ENCODE assay signal across 8 cellular contexts in genomic region chr15:48541659-48542334, GRCh38.
DNase-seq lines count a peak whose midpoint lies in the region; FAIRE-seq and TF ChIP-seq lines count a peak whose summit lies in the region.

No MANE protein-coding gene starts in this region.

- H3K36me3 Mint-ChIP-seq in HFFc6 (ENCODE audit: low read depth): peaks cover 61% of the 10 kb centered on the region

- peak overlapping the region in 3 of 4 donors; percentile 1 to 21 (median 15) for H3K27ac ChIP-seq in Peyer's patch

- H3K27me3 ChIP-seq in Peyer's patch (no peaks in the 10 kb centered on the region), HAP-1 (ENCODE audit: low read depth) (no peaks in the 10 kb centered on the region)

- peaks cover 91% of the 10 kb centered on the region for H3K4me1 Mint-ChIP-seq in HFFc6 (ENCODE audit: low read depth)

- H3K4me3 ChIP-seq in Peyer's patch (no peak overlapping the region), HAP-1 (no peak overlapping the region)

- TF ChIP-seq CTCF in HFFc6 (IDR thresholded peaks at IDR 0.05) (no peak), Peyer's patch (IDR thresholded peaks at IDR 0.05) (no peak)

- H3K4me1 ChIP-seq in Peyer's patch (no peaks in the 10 kb centered on the region), HAP-1 (0 out of 2 replicates have a peak, but pooled peaks cover 3% of the 10 kb centered on the region)

- H3K9me3 ChIP-seq in Peyer's patch: no peaks in the 10 kb centered on the region
- H3K9me3 ChIP-seq in HAP-1: no peaks in the 10 kb centered on the region

- in situ Hi-C loops in HAP-1 (cut with MboI; ENCODE audit: low sequenced_read_pairs): no loop called here

- H3K9me3 Mint-ChIP-seq in HFFc6: peaks cover 3% of the 10 kb centered on the region; the same call in 1 of the 2 replicates

- peak overlapping the region; percentile 87 for H3K27ac Mint-ChIP-seq in HFFc6

- H3K36me3 ChIP-seq in Peyer's patch: no peaks in the 10 kb centered on the region
- no peaks in the 10 kb centered on the region for H3K36me3 ChIP-seq in HAP-1 (replicated peaks)

- FAIRE-seq in GM12891 (lab: Jason Lieb, UNC): peak; percentile 92

- peaks cover 2% of the 10 kb centered on the region for H3K27me3 Mint-ChIP-seq in HFFc6 (ENCODE audit: insufficient read depth)

- TF ChIP-seq POLR2A in GM12891 (IDR thresholded peaks at IDR 0.05; ENCODE audit: low read depth, low read length): no peak
- TF ChIP-seq POLR2A in Peyer's patch (IDR thresholded peaks at IDR 0.05): no peak

- peak overlapping the region; percentile 82 for H3K4me3 Mint-ChIP-seq in HFFc6

- DNase-seq in GM12891 (ENCODE audit: insufficient read length, low spot score) (peak; percentile 27), HFFc6 (peak; percentile 89), Peyer's patch (no peak), kidney tubule cell (ENCODE audit: low spot score) (peak; percentile 12), NCI-H2196 treated with DMSO at 0.1 percent for 48 hours (lab: John Stamatoyannopoulos, UW; ENCODE audit: unreplicated experiment) (no peak), HAP-1 (ENCODE audit: low spot score in 2 of 2) (no peak), NCI-H2171 treated with DMSO at 0.1 percent for 48 hours (lab: John Stamatoyannopoulos, UW) (no peak), occipital lobe (lab: John Stamatoyannopoulos, UW) (no peak)

TF ChIP-seq in GM12891, 5 proteins besides CTCF, POLR2A, EP300 and RAD21:
- no peak for TF ChIP-seq PAX5 (IDR thresholded peaks at IDR 0.05; ENCODE audit: insufficient read depth, low read length, severe bottlenecking)
- TF ChIP-seq SPI1 (IDR thresholded peaks at IDR 0.05; ENCODE audit: low read depth, low read length): 0 out of 2 replicates have a peak, but pooled peaks have one; percentile 15
- no peak for TF ChIP-seq POU2F2 (IDR thresholded peaks at IDR 0.05; ENCODE audit: low read depth, low read length)
- TF ChIP-seq TAF1 (IDR thresholded peaks at IDR 0.05; ENCODE audit: low read depth, low read length): 0 out of 2 replicates have a peak, but pooled peaks have one; percentile 26
- no peak for TF ChIP-seq POLR2AphosphoS5 (IDR thresholded peaks at IDR 0.05; ENCODE audit: low read depth, low read length)

Comparison
In these comparisons a context has a peak if more than half of its experiments do, and no peak if none do; other contexts are left out.
1. DNase-seq: peak in GM12891 (single experiment), HFFc6 (single experiment) and kidney tubule cell (single experiment); none in Peyer's patch (0 of 3), NCI-H2196 treated with DMSO at 0.1 percent for 48 hours (single experiment), HAP-1 (0 of 2), NCI-H2171 treated with DMSO at 0.1 percent for 48 hours (single experiment) and occipital lobe (single experiment).